In genomic region chr22:48482198-48482597, GRCh38 we compare ENCODE assay signal across 4 cellular contexts.
DNase-seq lines count a peak whose midpoint lies in the region; ATAC-seq and TF ChIP-seq lines count a peak whose summit lies in the region.
"Not testable (repeated sequence)": the region's sequence is repeated elsewhere in the genome, so short reads cannot be mapped to it uniquely, and the experiment has no call there.

No MANE protein-coding gene starts in this region.

- not testable (repeated sequence) for TF ChIP-seq CTCF in stomach (IDR thresholded peaks at IDR 0.05)

- not testable (repeated sequence) for H3K9me3 ChIP-seq in stomach

- not testable (repeated sequence) for TF ChIP-seq EP300 in stomach (IDR thresholded peaks at IDR 0.05)

- H3K4me1 ChIP-seq in stomach, result not testable (repeated sequence)

- H3K4me3 ChIP-seq in stomach, result not testable (repeated sequence)

- not testable (repeated sequence) for H3K36me3 ChIP-seq in stomach

- DNase-seq in ecto neural progenitor cell (ENCODE audit: low spot score) (peak; percentile 1), left lobe of liver (ENCODE audit: low spot score) (peak; percentile 3), posterior vena cava (ENCODE audit: low spot score) (peak; percentile 58), stomach (peak; percentile 17)

- ATAC-seq in left lobe of liver, result not testable (repeated sequence)

- intact Hi-C loops in posterior vena cava (cut with DNase I); stomach (cut with DNase I; ENCODE audit: low total_unique reads): not testable (repeated sequence)

- not testable (repeated sequence) for TF ChIP-seq POLR2A in stomach (IDR thresholded peaks at IDR 0.05)

- not testable (repeated sequence) for H3K27ac ChIP-seq in stomach

- WGBS in stomach, 5 donors, result 90 to 95% (median 94%) methylated on average over 11 of the region's 11 CpGs

- H3K27me3 ChIP-seq in stomach, result peaks cover 0 to 47% (median 0%) of the 10 kb centered on the region in 3 donors

Comparison
In these comparisons a context has a peak if more than half of its experiments do, and no peak if none do; other contexts are left out.
1. DNase-seq: peak in every context shown above with its lines; median percentile 58 in posterior vena cava; 17 in stomach; 3 in left lobe of liver; 1 in ecto neural progenitor cell.